In the genomic region with DNA sequence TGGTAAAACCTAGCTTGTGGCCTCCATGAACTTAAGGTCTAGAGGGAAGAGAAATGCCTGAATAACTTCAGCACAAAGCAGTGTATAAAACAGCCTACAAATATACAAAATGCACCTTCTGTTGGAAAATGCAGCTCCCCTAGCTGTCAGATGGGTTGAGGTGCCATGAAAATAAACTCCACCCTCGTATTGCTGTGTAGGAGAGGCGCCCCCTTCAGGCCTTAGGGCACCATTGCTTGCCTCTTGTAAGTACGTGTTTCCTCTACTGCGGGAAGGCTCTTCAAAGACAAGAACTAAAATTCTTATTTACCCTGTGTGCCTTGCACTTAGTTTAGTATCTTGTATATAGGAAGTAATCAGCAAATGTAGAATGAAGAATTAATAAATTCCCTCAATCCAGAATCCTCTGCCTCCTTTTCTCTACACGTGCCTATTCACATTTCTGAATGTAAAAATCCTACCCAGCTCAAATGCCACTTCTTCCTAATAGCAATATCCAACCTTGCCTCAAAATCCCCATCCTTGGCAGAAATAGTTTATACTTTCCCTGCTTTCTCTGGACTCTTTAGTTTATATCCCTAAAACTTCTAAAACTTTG, we compare ENCODE assay signal across 8 cellular contexts.
DNase-seq lines count a peak whose midpoint lies in the region; ATAC-seq, FAIRE-seq and TF ChIP-seq lines count a peak whose summit lies in the region.

No MANE protein-coding gene starts in this region.

- H2BK15ac ChIP-seq in H9 (ENCODE audit: low read depth, low read length) = no peak overlapping the region

- H2AK5ac ChIP-seq in H9 (ENCODE audit: insufficient read length, low read length) = no peak overlapping the region

- H3K18ac ChIP-seq in H9 (ENCODE audit: insufficient read length, low read depth, low read length) = no peak overlapping the region

- H4K20me1 ChIP-seq in H9 (ENCODE audit: control insufficient read depth, insufficient read depth, insufficient read length) = no peaks in the 10 kb centered on the region
- no peaks in the 10 kb centered on the region for H4K20me1 ChIP-seq in MM.1S (ENCODE audit: insufficient read depth, low read length)

- no peaks in the 10 kb centered on the region for H3K79me1 ChIP-seq in H9 (ENCODE audit: insufficient read depth, low read depth, low read length, poor library complexity, severe bottlenecking)

- H4K91ac ChIP-seq in H9 (ENCODE audit: insufficient read length, low read depth, low read length) = no peak overlapping the region

- H3K9me3 Mint-ChIP-seq in H9 = no peaks in the 10 kb centered on the region

- no peak overlapping the region for H2BK5ac ChIP-seq in H9 (ENCODE audit: insufficient read length, low read length)

- no peaks in the 10 kb centered on the region for H3K79me2 ChIP-seq in H9 (ENCODE audit: insufficient read depth, low read length)
- no peaks in the 10 kb centered on the region for H3K79me2 ChIP-seq in MM.1S (ENCODE audit: low read length)

- H3K36me3 Mint-ChIP-seq in H9 (ENCODE audit: insufficient read depth in 1 of 3, low read depth in 3 of 3) = no peaks in the 10 kb centered on the region

- no peak overlapping the region for H2BK20ac ChIP-seq in H9 (ENCODE audit: low read depth, low read length, poor library complexity, severe bottlenecking)

- H3K9me2 ChIP-seq in MM.1S (replicated peaks; ENCODE audit: insufficient read depth, low read length) = no peaks in the 10 kb centered on the region

- H3K9ac ChIP-seq in H9 (ENCODE audit: extremely low read depth, insufficient read length, low read length) (no peak overlapping the region), MM.1S (ENCODE audit: low read length) (no peak overlapping the region)

- H3K27ac Mint-ChIP-seq in H9 = no peak overlapping the region

- H3K4me3 Mint-ChIP-seq in H9 = no peak overlapping the region

- peak; percentile 74 for DNase-seq in Right ventricle myocardium inferior (ENCODE audit: missing footprints)
- DNase-seq in left cardiac atrium = no peak
- peak; percentile 76 for DNase-seq in H9
- peak; percentile 72 for DNase-seq in MM.1S
- peak; percentile 47 for DNase-seq in iPS DF 19.7 (ENCODE audit: low read depth, low spot score)
- DNase-seq in tibial artery = no peak
- DNase-seq in DMS79 (lab: John Stamatoyannopoulos, UW) = no peak

- no peaks in the 10 kb centered on the region for H3F3A ChIP-seq in MM.1S (ENCODE audit: insufficient read depth, low read length)

- FAIRE-seq in TTC549 (lab: Jason Lieb, UNC) = peak; percentile 11

- no peaks in the 10 kb centered on the region for H3K23me2 ChIP-seq in H9 (ENCODE audit: insufficient read length, low read depth, low read length, poor library complexity, severe bottlenecking)

- intact Hi-C loops in Right ventricle myocardium inferior (cut with DNase I) = no loop called here
- intact Hi-C loops in left cardiac atrium (cut with DNase I) = no loop called here
- intact Hi-C loops in tibial artery (cut with DNase I; ENCODE audit: low total_unique reads) = no loop called here

- H3K4me1 ChIP-seq in H9 (ENCODE audit: insufficient read depth, low read length) = no peaks in the 10 kb centered on the region
- no peaks in the 10 kb centered on the region for H3K4me1 ChIP-seq in MM.1S (ENCODE audit: low read length)
- H3K4me1 ChIP-seq in tibial artery = peaks cover 0 to 17% (median 4%) of the 10 kb centered on the region in 4 donors

- H3K23ac ChIP-seq in H9 (ENCODE audit: insufficient read length, low read depth, low read length) = no peak overlapping the region

- no peaks in the 10 kb centered on the region for H3K4me1 Mint-ChIP-seq in H9

- H4K5ac ChIP-seq in H9 (ENCODE audit: insufficient read length, low read depth, low read length) = no peak overlapping the region

- no peak overlapping the region for H3K56ac ChIP-seq in H9 (ENCODE audit: insufficient read length, low read depth, low read length)

- H3K36me3 ChIP-seq in MM.1S (replicated peaks; ENCODE audit: insufficient read depth, low read length) (no peaks in the 10 kb centered on the region), tibial artery (no peaks in the 10 kb centered on the region)

- no peak overlapping the region for H4K8ac ChIP-seq in H9 (replicated peaks; ENCODE audit: insufficient read length, low read depth, low read length)

- 0 out of 2 replicates have a peak, but pooled peaks cover 3% of the 10 kb centered on the region for H3K27me3 Mint-ChIP-seq in H9 (ENCODE audit: low read depth)

- ATAC-seq in Right ventricle myocardium inferior (no peak), left cardiac atrium (no peak)

- H3K9me3 ChIP-seq in H9 (ENCODE audit: control insufficient read depth, low read depth, low read length) = no peaks in the 10 kb centered on the region
- H3K9me3 ChIP-seq in MM.1S (replicated peaks; ENCODE audit: insufficient read depth, low read length) = no peaks in the 10 kb centered on the region
- H3K9me3 ChIP-seq in tibial artery = no peaks in the 10 kb centered on the region

- WGBS in H9 (ENCODE audit: extremely low coverage, insufficient read length, low lambda C conversion rate) = no CpG with 5 or more reads among the region's 5 CpGs

- TF ChIP-seq CTCF in H9 (conservative IDR thresholded peaks at IDR 0.05) (peak; percentile 98), MM.1S (IDR thresholded peaks at IDR 0.05; ENCODE audit: low read length) (peak; percentile 76), tibial artery (IDR thresholded peaks at IDR 0.05) (peak; percentile 12 to 19)

- H3K14ac ChIP-seq in H9 (ENCODE audit: insufficient read depth, low read length) = no peak overlapping the region

- H3K4me3 ChIP-seq in MM.1S (ENCODE audit: low read length) (no peak overlapping the region), tibial artery (no peak overlapping the region)

- H3K4ac ChIP-seq in H9 (ENCODE audit: low read depth, low read length) = no peak overlapping the region

- H3K27me3 ChIP-seq in H9 (ENCODE audit: insufficient read depth, low read length) (no peaks in the 10 kb centered on the region), MM.1S (replicated peaks; ENCODE audit: insufficient read depth, low read length) (no peaks in the 10 kb centered on the region), tibial artery (no peaks in the 10 kb centered on the region)

- H3K4me2 ChIP-seq in H9 (ENCODE audit: insufficient read depth, insufficient read length, low read length) (no peak overlapping the region), MM.1S (ENCODE audit: low read depth, low read length) (no peak overlapping the region)

- no peak overlapping the region for H3T11ph ChIP-seq in H9 (ENCODE audit: low read length)

- H2BK120ac ChIP-seq in H9 (ENCODE audit: low read depth, low read length, poor library complexity, severe bottlenecking) = no peak overlapping the region

- H3K27ac ChIP-seq in H9 (ENCODE audit: insufficient read length, low read depth, low read length) = no peak overlapping the region
- no peak overlapping the region for H3K27ac ChIP-seq in MM.1S (ENCODE audit: low read length)
- H3K27ac ChIP-seq in tibial artery = peak overlapping the region in 1 of 2 donors; percentile 65

- no peak overlapping the region for H2BK12ac ChIP-seq in H9 (ENCODE audit: insufficient read length, low read depth, low read length)

- no peak overlapping the region for H2AFZ ChIP-seq in H9 (ENCODE audit: low read length)
- H2AFZ ChIP-seq in MM.1S (ENCODE audit: low read length) = no peak overlapping the region

Comparison
In these comparisons a context has a peak if more than half of its experiments do, and no peak if none do; other contexts are left out.
1. DNase-seq: peak in Right ventricle myocardium inferior (single experiment), H9 (single experiment), MM.1S (single experiment) and iPS DF 19.7 (single experiment); none in left cardiac atrium (single experiment), tibial artery (0 of 2) and DMS79 (single experiment).
2. CTCF ChIP-seq: peak in every context shown above with its lines; median percentile 98 in H9; 76 in MM.1S; 16 in tibial artery.